In genomic region chr4:102826890-102827673, GRCh38 we compare ENCODE assay signal across 8 cellular contexts. TPM values are rescaled to one million over a fixed set of nuclear protein-coding genes. Genes with fewer than 3 reads are reported as not detected.
DNase-seq lines count a peak whose midpoint lies in the region; ATAC-seq and TF ChIP-seq lines count a peak whose summit lies in the region.

UBE2D3 (minus strand) TSS chr4:102827551; CDS start chr4:102826508, 1,043 bp downstream.

- peaks cover 69% of the 10 kb centered on the region for H3K79me2 ChIP-seq in Loucy (ENCODE audit: insufficient read depth, low read length)

- peak within 1 kb of the TSS; percentile 92 for H3K4me2 ChIP-seq in Loucy (ENCODE audit: low read depth, low read length, poor library complexity, severe bottlenecking)

- H3K27me3 ChIP-seq in Loucy (ENCODE audit: insufficient read depth, low read length, poor library complexity, severe bottlenecking), result peaks cover 11% of the 10 kb centered on the region
- no peaks in the 10 kb centered on the region for H3K27me3 ChIP-seq in RWPE2 (ENCODE audit: insufficient read depth, poor library complexity, severe bottlenecking)
- no peaks in the 10 kb centered on the region for H3K27me3 ChIP-seq in stomach smooth muscle (ENCODE audit: control insufficient read depth in 1 of 2, insufficient read depth in 2 of 2, low read length in 2 of 2)

- no peaks in the 10 kb centered on the region for H3K9me2 ChIP-seq in Loucy (replicated peaks; ENCODE audit: low read depth, low read length)

- peak; percentile 92 for DNase-seq in EL
- DNase-seq in H4 (ENCODE audit: low spot score), result peak; percentile 93
- peak; percentile 93 for DNase-seq in RWPE2 (ENCODE audit: low spot score)
- DNase-seq in activated T-helper 9 cell treated with anti-CD3 and anti-CD28 coated beads, Interleukin-2, amount 50 U/mL, for 16 hours (ENCODE audit: low read depth), result peak; percentile 93
- DNase-seq in fibroblast of the conjunctiva (ENCODE audit: low read depth), result peak; percentile 94
- peak; percentile 95 for DNase-seq in neural crest cell (ENCODE audit: low read depth, low spot score)

- peak within 1 kb of the TSS; percentile 85 for H2AFZ ChIP-seq in Loucy (ENCODE audit: low read length)

- ATAC-seq in RWPE2 (ENCODE audit: low read depth), result peak; percentile 47

- peaks cover 3% of the 10 kb centered on the region for H3K36me3 Mint-ChIP-seq in neural crest cell (ENCODE audit: low read depth)

- H3K4me3 Mint-ChIP-seq in neural crest cell, result no peak within 1 kb of the TSS

- H4K20me1 ChIP-seq in Loucy (ENCODE audit: insufficient read depth, low read length, poor library complexity, severe bottlenecking), result peaks cover 46% of the 10 kb centered on the region

- peak within 1 kb of the TSS; percentile 100 for H3K9ac ChIP-seq in Loucy (ENCODE audit: low read depth, low read length, poor library complexity, severe bottlenecking)
- peak within 1 kb of the TSS; percentile 96 to 98 for H3K9ac ChIP-seq in stomach smooth muscle (ENCODE audit: low read length in 2 of 2)

- H3K9me3 Mint-ChIP-seq in neural crest cell, result no peaks in the 10 kb centered on the region

- H3K4me1 Mint-ChIP-seq in neural crest cell, result peaks cover 28% of the 10 kb centered on the region

- no peaks in the 10 kb centered on the region for H3K27me3 Mint-ChIP-seq in neural crest cell (ENCODE audit: low read depth)

- peaks cover 21% of the 10 kb centered on the region; the same call in 1 of the 2 replicates for H3K36me3 ChIP-seq in Loucy (ENCODE audit: insufficient read depth, low read length)
- H3K36me3 ChIP-seq in RWPE2 (ENCODE audit: low read depth), result peaks cover 43% of the 10 kb centered on the region
- H3K36me3 ChIP-seq in stomach smooth muscle (ENCODE audit: control insufficient read depth in 2 of 2, insufficient read depth in 2 of 2, low read length in 2 of 2), result peaks cover 0 to 3% of the 10 kb centered on the region in 2 donors

- peak within 1 kb of the TSS; percentile 91 for H3K27ac ChIP-seq in RWPE2 (ENCODE audit: poor library complexity, severe bottlenecking)
- H3K27ac ChIP-seq in stomach smooth muscle (ENCODE audit: low read length), result peak within 1 kb of the TSS; percentile 99

- no peak within 1 kb of the TSS for H3K27ac Mint-ChIP-seq in neural crest cell (ENCODE audit: unreplicated experiment)

- H3K9me3 ChIP-seq in Loucy (ENCODE audit: insufficient read depth, low read depth, low read length) (no peaks in the 10 kb centered on the region), RWPE2 (ENCODE audit: severe bottlenecking) (no peaks in the 10 kb centered on the region), stomach smooth muscle (ENCODE audit: control insufficient read depth in 2 of 2, low read length in 2 of 2) (no peaks in the 10 kb centered on the region)

- H3K4me3 ChIP-seq in Loucy (ENCODE audit: low read length, poor library complexity, severe bottlenecking) (peak within 1 kb of the TSS; percentile 98), RWPE2 (ENCODE audit: severe bottlenecking) (peak within 1 kb of the TSS; percentile 93), stomach smooth muscle (ENCODE audit: low read length in 2 of 2) (peak within 1 kb of the TSS; percentile 89 to 100)

- peaks cover 4% of the 10 kb centered on the region; the same call in 1 of the 2 replicates for H3F3A ChIP-seq in Loucy (ENCODE audit: low read depth)

- TF ChIP-seq CTCF in Loucy (conservative IDR thresholded peaks at IDR 0.05; ENCODE audit: low read length), result no peak
- peak; percentile 11 for TF ChIP-seq CTCF in RWPE2 (IDR thresholded peaks at IDR 0.05; ENCODE audit: poor library complexity, severe bottlenecking)
- TF ChIP-seq CTCF in neural crest cell (conservative IDR thresholded peaks at IDR 0.05), result no peak

- H3K4me1 ChIP-seq in Loucy (ENCODE audit: insufficient read depth, low read length, poor library complexity, severe bottlenecking) (peaks cover 36% of the 10 kb centered on the region), RWPE2 (ENCODE audit: insufficient read depth, poor library complexity, severe bottlenecking) (peaks cover 32% of the 10 kb centered on the region), stomach smooth muscle (ENCODE audit: control insufficient read depth, insufficient read depth, low read length) (peaks cover 12% of the 10 kb centered on the region)

RNA-seq across cellular contexts. Expression of gene UBE2D3, which starts in this region (rescaled TPM):
- total RNA-seq in H4 (2014; rRNA removed; shearing (Covaris generic)), result 438 and 525 TPM in 2 replicates
- total RNA-seq in neural crest cell, result 312 and 330 TPM in 2 replicates

Comparison
In these comparisons a context has a peak if more than half of its experiments do, and no peak if none do; other contexts are left out.
1. Peak in every context shown above with its lines: DNase-seq, ATAC-seq, H3K4me3 ChIP-seq and H3K27ac ChIP-seq.